12 cellular contexts compared by ENCODE assay signal in the genomic region with DNA sequence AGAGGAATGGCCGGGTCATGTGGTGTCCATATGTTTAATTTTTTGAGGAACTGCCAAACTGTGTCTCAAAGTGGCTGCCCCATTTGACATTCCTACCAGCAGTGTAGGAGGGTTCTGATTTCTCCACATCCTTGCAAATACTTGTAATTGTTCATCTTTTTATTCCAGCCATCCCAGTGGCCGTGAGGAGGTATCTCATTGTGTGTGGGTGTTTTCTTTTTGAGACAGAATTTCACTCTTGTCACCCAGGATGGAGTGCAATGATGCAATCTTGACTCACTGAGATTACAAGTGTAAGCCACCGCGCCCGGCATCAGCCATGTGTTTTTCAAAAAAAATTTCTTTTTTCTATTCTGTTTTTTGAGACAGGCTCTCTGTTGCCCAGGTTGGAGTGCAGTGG. TPM values are rescaled to one million over a fixed set of nuclear protein-coding genes. Genes with fewer than 3 reads are reported as not detected.
DNase-seq lines count a peak whose midpoint lies in the region; ATAC-seq lines count a peak whose summit lies in the region.
"Had no signal": no experiment of that assay in that cellular context is flagged by ENCODE, and none has a peak within 500 bp of the region (broad histone marks: within the 10 kb centered on the region; RNA-seq: fewer than 3 reads in every experiment).

No MANE protein-coding gene starts in this region.

- no peaks in the 10 kb centered on the region for H3K9me3 Mint-ChIP-seq in stimulated activated effector memory CD8-positive, alpha-beta T cell treated with anti-CD3 and anti-CD28 coated beads, Interleukin-12 subunit alpha, Interleukin-12 subunit beta, amount 100 ng/mL, for 72 hours

- H3K4me3 Mint-ChIP-seq in stimulated activated effector memory CD8-positive, alpha-beta T cell treated with anti-CD3 and anti-CD28 coated beads, Interleukin-12 subunit alpha, Interleukin-12 subunit beta, amount 100 ng/mL, for 72 hours: no peak overlapping the region
- H3K4me3 Mint-ChIP-seq: CD4-positive, alpha-beta memory T cell; T-helper 17 cell had no signal

- no peak overlapping the region for H3K4me3 ChIP-seq in right cardiac atrium (ENCODE audit: low read length)

- H3K27me3 ChIP-seq in right cardiac atrium (ENCODE audit: control insufficient read depth, insufficient read depth): no peaks in the 10 kb centered on the region

- intact Hi-C loops in right cardiac atrium (cut with DNase I): no loop called here

- H3K4me1 ChIP-seq in right cardiac atrium (ENCODE audit: control insufficient read depth, insufficient read depth, low read length): no peaks in the 10 kb centered on the region

- H3K4me1 Mint-ChIP-seq in stimulated activated effector memory CD8-positive, alpha-beta T cell treated with anti-CD3 and anti-CD28 coated beads, Interleukin-12 subunit alpha, Interleukin-12 subunit beta, amount 100 ng/mL, for 72 hours: no peaks in the 10 kb centered on the region
- H3K4me1 Mint-ChIP-seq: CD4-positive, alpha-beta memory T cell had no signal

- ATAC-seq in stimulated activated effector memory CD8-positive, alpha-beta T cell treated with anti-CD3 and anti-CD28 coated beads, Interleukin-12 subunit alpha, Interleukin-12 subunit beta, amount 100 ng/mL, for 72 hours: peak; percentile 79
- ATAC-seq in right cardiac atrium (no peak), HG03571 (IDR thresholded peaks at IDR 0.05; ENCODE audit: unreplicated experiment) (no peak)
- ATAC-seq: T-helper 17 cell had no signal

- peak in 2 of 3 donors; percentile 9 for DNase-seq in stimulated activated CD4-positive, alpha-beta T cell treated with anti-CD3 and anti-CD28 coated beads, TNF-alpha, amount 100 ng/mL, for 48 hours (ENCODE audit: low read depth in 3 of 3)
- no peak for DNase-seq in stimulated activated CD4-positive, alpha-beta T cell treated with anti-CD3 and anti-CD28 coated beads, Interleukin-4, amount 100 ng/mL, for 1 hour
- DNase-seq in RKO (ENCODE audit: low spot score) (peak; percentile 88), epithelial cell of prostate (ENCODE audit: low read depth, low spot score) (no peak), NCI-H1417 (lab: John Stamatoyannopoulos, UW) (no peak), right cardiac atrium (no peak)
- DNase-seq in stimulated activated effector memory CD8-positive, alpha-beta T cell treated with anti-CD3 and anti-CD28 coated beads, Interleukin-12 subunit alpha, Interleukin-12 subunit beta, amount 100 ng/mL, for 72 hours (ENCODE audit: low spot score in 2 of 2): no peak
- DNase-seq: activated naive CD4-positive, alpha-beta T cell treated with Interleukin-2 at 50 U/mL for 16 hours; CD4-positive, alpha-beta memory T cell; T-helper 17 cell had no signal

- no peaks in the 10 kb centered on the region for H3K36me3 Mint-ChIP-seq in stimulated activated effector memory CD8-positive, alpha-beta T cell treated with anti-CD3 and anti-CD28 coated beads, Interleukin-12 subunit alpha, Interleukin-12 subunit beta, amount 100 ng/mL, for 72 hours
- H3K36me3 Mint-ChIP-seq: CD4-positive, alpha-beta memory T cell had no signal

- WGBS in right cardiac atrium: 83% methylated on average over 5 of the region's 5 CpGs

- H3K27ac Mint-ChIP-seq in stimulated activated effector memory CD8-positive, alpha-beta T cell treated with anti-CD3 and anti-CD28 coated beads, Interleukin-12 subunit alpha, Interleukin-12 subunit beta, amount 100 ng/mL, for 72 hours: no peak overlapping the region
- H3K27ac Mint-ChIP-seq: CD4-positive, alpha-beta memory T cell; T-helper 17 cell had no signal

- H3K27ac ChIP-seq in epithelial cell of prostate (peak overlapping the region; percentile 33), right cardiac atrium (ENCODE audit: low read length) (no peak overlapping the region)
- H3K27ac ChIP-seq: KMS-11 had no signal

- no peaks in the 10 kb centered on the region for H3K9me3 ChIP-seq in right cardiac atrium (ENCODE audit: control insufficient read depth, low read length)

RNA-seq across cellular contexts. Expression of gene DLG5, which starts 38.7 kb away (rescaled TPM):
- 10 to 100 TPM; 10.9 to 14.3 (median 12.6) TPM for total RNA-seq in right cardiac atrium
- 6.6 TPM for polyA plus RNA-seq in right cardiac atrium

Comparison
In these comparisons a context has a peak if more than half of its experiments do, and no peak if none do; other contexts are left out.
1. DNase-seq: peak in stimulated activated CD4-positive, alpha-beta T cell treated with anti-CD3 and anti-CD28 coated beads, TNF-alpha, amount 100 ng/mL, for 48 hours (2 of 3) and RKO (single experiment); none in stimulated activated CD4-positive, alpha-beta T cell treated with anti-CD3 and anti-CD28 coated beads, Interleukin-4, amount 100 ng/mL, for 1 hour (single experiment), epithelial cell of prostate (single experiment), stimulated activated effector memory CD8-positive, alpha-beta T cell treated with anti-CD3 and anti-CD28 coated beads, Interleukin-12 subunit alpha, Interleukin-12 subunit beta, amount 100 ng/mL, for 72 hours (0 of 2), NCI-H1417 (0 of 3) and right cardiac atrium (0 of 3).